In genomic region chr1:156464335-156464734, GRCh38 we compare ENCODE assay signal across 17 cellular contexts. TPM values are rescaled to one million over a fixed set of nuclear protein-coding genes. Genes with fewer than 3 reads are reported as not detected.
DNase-seq lines count a peak whose midpoint lies in the region; TF ChIP-seq lines count a peak whose summit lies in the region.
"Had no signal": no experiment of that assay in that cellular context is flagged by ENCODE, and none has a peak within 500 bp of the region (broad histone marks: within the 10 kb centered on the region; RNA-seq: fewer than 3 reads in every experiment).

No MANE protein-coding gene starts in this region.

- 83 to 100% methylated on average over 1 to 3 of the region's 3 CpGs for WGBS in endodermal cell (ENCODE audit: insufficient coverage in 1 of 2, insufficient read length in 1 of 2), 2 experiments
- WGBS in thyroid gland, 2 donors, result 61 to 73% methylated on average over 3 of the region's 3 CpGs

- H3K4me3 Mint-ChIP-seq in endodermal cell, result no peak overlapping the region
- H3K4me3 Mint-ChIP-seq: activated naive CD4-positive, alpha-beta T cell treated with anti-CD3 and anti-CD28 coated beads, Interleukin-2, amount 10 ng/mL, durations not matched to agents 7 days and 5 days; dendritic cell treated with granulocyte-macrophage colony-stimulating factor and Interleukin-4, amounts not matched to agents 40 ng/mL and 50 ng/mL, for 4 days; stimulated activated naive CD8-positive, alpha-beta T cell treated with anti-CD3 and anti-CD28 coated beads, Interleukin-15, amount 100 ng/mL, for 72 hours had no signal

- H3K27ac Mint-ChIP-seq in endodermal cell, result no peak overlapping the region
- H3K27ac Mint-ChIP-seq: stimulated activated naive CD8-positive, alpha-beta T cell treated with anti-CD3 and anti-CD28 coated beads, Interleukin-15, amount 100 ng/mL, for 72 hours had no signal

- H3K27me3 ChIP-seq in endodermal cell (ENCODE audit: control insufficient read depth, insufficient read depth, low read length, poor library complexity, severe bottlenecking) (no peaks in the 10 kb centered on the region), mucosa of rectum (ENCODE audit: control insufficient read depth in 2 of 2, insufficient read depth in 2 of 2, low read length in 2 of 2) (no peaks in the 10 kb centered on the region), thyroid gland (no peaks in the 10 kb centered on the region)
- H3K27me3 ChIP-seq: MG63 had no signal

- no peak overlapping the region for H3K27ac ChIP-seq in endodermal cell (ENCODE audit: low read depth, low read length)
- H3K27ac ChIP-seq in mucosa of rectum (ENCODE audit: low read depth in 2 of 2, low read length in 2 of 2), result peak overlapping the region; percentile 45 to 58
- H3K27ac ChIP-seq in thyroid gland, result peak overlapping the region; percentile 26 to 47 (median 45)
- H3K27ac ChIP-seq in caudate nucleus (ENCODE audit: low read depth, low read length), result no peak overlapping the region

- intact Hi-C loops in thyroid gland (cut with DNase I), result loop anchor here (5.0 kb wide), 1 partner anchor 33 kb away; no protein-coding TSS in a partner anchor

- H3K4me3 ChIP-seq in endodermal cell (ENCODE audit: low read length), result no peak overlapping the region
- no peak overlapping the region for H3K4me3 ChIP-seq in mucosa of rectum (ENCODE audit: low read length in 2 of 2)
- H3K4me3 ChIP-seq in thyroid gland (replicated peaks in 1 of 3), result no peak overlapping the region
- H3K4me3 ChIP-seq: MG63, mucosa of descending colon had no signal

- H3K27me3 Mint-ChIP-seq in endodermal cell (ENCODE audit: insufficient read depth), result no peaks in the 10 kb centered on the region
- H3K27me3 Mint-ChIP-seq: activated naive CD4-positive, alpha-beta T cell treated with anti-CD3 and anti-CD28 coated beads, Interleukin-2, amount 10 ng/mL, durations not matched to agents 7 days and 5 days; dendritic cell treated with granulocyte-macrophage colony-stimulating factor and Interleukin-4, amounts not matched to agents 40 ng/mL and 50 ng/mL, for 4 days; stimulated activated naive CD8-positive, alpha-beta T cell treated with anti-CD3 and anti-CD28 coated beads, Interleukin-15, amount 100 ng/mL, for 72 hours had no signal

- DNase-seq in NCI-H2029 treated with DMSO at 0.1 percent for 48 hours (lab: John Stamatoyannopoulos, UW), result peak; percentile 17
- DNase-seq in NCI-H2029 (lab: John Stamatoyannopoulos, UW), result no peak
- peak; percentile 42 for DNase-seq in endodermal cell
- peak in 1 of 2 donors; percentile 39 for DNase-seq in thyroid gland
- DNase-seq in caudate nucleus (lab: John Stamatoyannopoulos, UW), result no peak
- DNase-seq in cerebellar cortex (ENCODE audit: low spot score), result no peak
- no peak for DNase-seq in NCI-H1417 treated with DMSO at 0.1 percent for 48 hours (lab: John Stamatoyannopoulos, UW)
- DNase-seq: 8988T; activated naive CD4-positive, alpha-beta T cell treated with anti-CD3 and anti-CD28 coated beads, Interleukin-2, amount 10 ng/mL, durations not matched to agents 7 days and 5 days; COR-L47; GF-D8; MG63; NK-92 treated with Interleukin-12 subunit alpha and Interleukin-12 subunit beta, amount 100 ng/mL, for 24 hours; stimulated activated naive CD8-positive, alpha-beta T cell treated with anti-CD3 and anti-CD28 coated beads, Interleukin-15, amount 100 ng/mL, for 72 hours had no signal

- H3K9ac ChIP-seq in endodermal cell (ENCODE audit: extremely low read depth, low read length, poor library complexity, severe bottlenecking) (no peak overlapping the region), mucosa of rectum (ENCODE audit: low read depth in 1 of 2, low read length in 2 of 2) (no peak overlapping the region)

- peaks cover 15% of the 10 kb centered on the region for H3K36me3 Mint-ChIP-seq in endodermal cell (ENCODE audit: low read depth)

- H3K9me3 ChIP-seq in endodermal cell (ENCODE audit: control insufficient read depth, low read length) (no peaks in the 10 kb centered on the region), mucosa of rectum (ENCODE audit: control insufficient read depth in 2 of 2, low read length in 2 of 2) (no peaks in the 10 kb centered on the region), thyroid gland (no peaks in the 10 kb centered on the region)
- H3K9me3 ChIP-seq: MG63, mucosa of descending colon had no signal

- H3K36me3 ChIP-seq in endodermal cell (ENCODE audit: control insufficient read depth, insufficient read depth, low read length), result peaks cover 3% of the 10 kb centered on the region
- H3K36me3 ChIP-seq in mucosa of rectum (ENCODE audit: control insufficient read depth in 2 of 2, insufficient read depth in 2 of 2, low read length in 2 of 2), result peaks cover 33 to 36% of the 10 kb centered on the region in 2 donors
- peaks cover 29 to 34% of the 10 kb centered on the region in 2 donors for H3K36me3 ChIP-seq in thyroid gland

- no peaks in the 10 kb centered on the region for H3K9me3 Mint-ChIP-seq in endodermal cell
- H3K9me3 Mint-ChIP-seq: activated naive CD4-positive, alpha-beta T cell treated with anti-CD3 and anti-CD28 coated beads, Interleukin-2, amount 10 ng/mL, durations not matched to agents 7 days and 5 days; dendritic cell treated with granulocyte-macrophage colony-stimulating factor and Interleukin-4, amounts not matched to agents 40 ng/mL and 50 ng/mL, for 4 days; stimulated activated naive CD8-positive, alpha-beta T cell treated with anti-CD3 and anti-CD28 coated beads, Interleukin-15, amount 100 ng/mL, for 72 hours had no signal

- no peaks in the 10 kb centered on the region for H3K4me1 ChIP-seq in endodermal cell (ENCODE audit: control insufficient read depth, insufficient read depth, low read length)
- H3K4me1 ChIP-seq in mucosa of rectum (ENCODE audit: control insufficient read depth in 2 of 2, insufficient read depth in 2 of 2, low read length in 2 of 2), result peaks cover 28 to 30% of the 10 kb centered on the region in 2 donors
- peaks cover 18 to 34% of the 10 kb centered on the region in 2 donors for H3K4me1 ChIP-seq in thyroid gland

- H3K4me1 Mint-ChIP-seq in endodermal cell, result peaks cover 22% of the 10 kb centered on the region

- no peak for TF ChIP-seq POLR2A in thyroid gland (IDR thresholded peaks at IDR 0.05)

- TF ChIP-seq CTCF in endodermal cell (conservative IDR thresholded peaks at IDR 0.05), result no peak
- TF ChIP-seq CTCF in thyroid gland (IDR thresholded peaks at IDR 0.05), result no peak

RNA-seq across cellular contexts. Expression of gene MEF2D, which starts 36.2 kb away (rescaled TPM):
- total RNA-seq in endodermal cell (10 to 100 TPM; 10.5 to 12.8 TPM), thyroid gland (10 to 100 TPM; 26.4 to 80.6 (median 32.0) TPM)
- 11.5 TPM for polyA plus RNA-seq in endodermal cell (2013, experiment 1 of 2)
- 11.3 TPM for polyA plus RNA-seq in endodermal cell (2013, experiment 2 of 2)

Comparison
In these comparisons a context has a peak if more than half of its experiments do, and no peak if none do; other contexts are left out.
1. DNase-seq: peak in NCI-H2029 treated with DMSO at 0.1 percent for 48 hours (single experiment) and endodermal cell (single experiment); none in NCI-H2029 (single experiment), caudate nucleus (0 of 61), cerebellar cortex (single experiment) and NCI-H1417 treated with DMSO at 0.1 percent for 48 hours (single experiment).
2. H3K27ac ChIP-seq: peak in mucosa of rectum (2 of 2) and thyroid gland (3 of 3); none in endodermal cell (single experiment) and caudate nucleus (single experiment).